1 cellular context compared by ENCODE assay signal in the genomic region with DNA sequence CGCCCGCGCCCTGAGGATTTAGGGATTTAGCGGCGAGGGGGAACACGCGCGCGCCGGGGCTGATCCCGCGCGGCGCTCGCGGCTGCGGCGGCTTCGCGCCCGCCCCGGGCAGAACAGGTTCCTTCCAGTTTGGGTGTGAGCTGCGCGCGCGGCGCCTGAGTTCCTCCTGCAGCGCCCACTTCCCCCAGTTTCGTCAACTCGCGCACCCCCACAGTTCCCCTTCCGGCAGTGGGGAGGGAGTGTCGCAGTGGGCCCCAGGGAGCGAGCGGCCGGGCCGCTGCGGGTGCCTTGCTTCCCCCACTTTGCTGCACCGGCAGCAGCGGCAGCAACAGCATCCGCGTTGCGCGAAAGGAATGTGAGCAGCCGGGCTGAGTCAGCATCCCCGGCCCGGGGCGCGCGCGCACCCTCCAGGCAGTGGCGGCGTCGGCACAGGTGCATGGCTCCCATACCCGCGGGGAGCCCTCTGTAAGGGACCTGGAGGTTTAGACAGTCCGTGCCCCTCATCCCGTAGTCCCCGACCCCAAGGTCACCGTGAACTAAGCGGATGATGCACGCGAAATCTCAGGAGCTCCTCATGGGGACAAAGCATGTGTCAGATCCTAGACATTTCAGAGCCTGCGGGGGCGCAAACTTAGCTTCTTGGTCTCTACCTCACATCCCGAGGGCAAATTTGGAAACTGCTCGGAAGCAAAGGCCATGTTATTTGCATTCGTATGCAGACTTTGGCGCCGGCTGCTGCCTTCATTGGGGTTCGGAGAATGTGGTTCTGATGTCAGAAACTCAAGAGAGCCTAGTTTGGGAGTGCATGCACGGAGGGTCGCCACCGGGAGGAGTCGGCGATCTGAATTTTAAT.
TF ChIP-seq lines count a peak whose summit lies in the region.

No MANE protein-coding gene starts in this region.

TF ChIP-seq in HepG2, 621 proteins besides CTCF, POLR2A, EP300 and RAD21 (continued from another document and continues in another):
- TF ChIP-seq ZBED4 (CRISPR knock-in tag; IDR thresholded peaks at IDR 0.05; ENCODE audit: borderline replicate concordance) (no peak), HDAC1 (CRISPR knock-in tag; IDR thresholded peaks at IDR 0.05) (peak; percentile 78; the same call in 1 of the 2 replicates), NFATC3 (CRISPR knock-in tag; IDR thresholded peaks at IDR 0.05) (no peak; the same call in 1 of the 2 replicates), ZNF598 (CRISPR knock-in tag; IDR thresholded peaks at IDR 0.05; ENCODE audit: borderline replicate concordance) (peak; percentile 62; the same call in 1 of the 2 replicates), ZFP36L2 (CRISPR knock-in tag; IDR thresholded peaks at IDR 0.05) (0 out of 2 replicates have a peak, but pooled peaks have one; percentile 25), ETV5 (CRISPR knock-in tag; IDR thresholded peaks at IDR 0.05; ENCODE audit: borderline replicate concordance) (peak; percentile 67), ZMYM4 (CRISPR knock-in tag; IDR thresholded peaks at IDR 0.05) (no peak), ELF1 (CRISPR knock-in tag; IDR thresholded peaks at IDR 0.05) (peak; percentile 57; the same call in 1 of the 2 replicates), ZNF768 (CRISPR knock-in tag; IDR thresholded peaks at IDR 0.05) (peak; percentile 70; the same call in 1 of the 2 replicates), ZNF879 (CRISPR knock-in tag; IDR thresholded peaks at IDR 0.05) (peak; percentile 82; the same call in 1 of the 2 replicates), IRF2 (CRISPR knock-in tag; IDR thresholded peaks at IDR 0.05) (peak; percentile 59), SAFB2 (CRISPR knock-in tag; IDR thresholded peaks at IDR 0.05; ENCODE audit: borderline replicate concordance, low read depth) (peak; percentile 33; the same call in 1 of the 2 replicates), ZNF230 (CRISPR knock-in tag; IDR thresholded peaks at IDR 0.05) (peak; percentile 38; the same call in 1 of the 2 replicates), CHCHD3 (CRISPR knock-in tag; IDR thresholded peaks at IDR 0.05) (no peak), RFXANK (CRISPR knock-in tag; IDR thresholded peaks at IDR 0.05) (no peak), ZNF878 (CRISPR knock-in tag; IDR thresholded peaks at IDR 0.05) (no peak; the same call in 1 of the 2 replicates), ZSCAN9 (CRISPR knock-in tag; IDR thresholded peaks at IDR 0.05; ENCODE audit: borderline replicate concordance) (peak; percentile 59; the same call in 1 of the 2 replicates), NRL (CRISPR knock-in tag; IDR thresholded peaks at IDR 0.05; ENCODE audit: borderline replicate concordance) (peak; percentile 85; the same call in 1 of the 2 replicates), MYC (CRISPR knock-in tag; IDR thresholded peaks at IDR 0.05; ENCODE audit: borderline replicate concordance) (peak; percentile 69; the same call in 1 of the 2 replicates), JUNB (CRISPR knock-in tag; IDR thresholded peaks at IDR 0.05; ENCODE audit: borderline replicate concordance) (no peak)
- TF ChIP-seq, protein P1, sequence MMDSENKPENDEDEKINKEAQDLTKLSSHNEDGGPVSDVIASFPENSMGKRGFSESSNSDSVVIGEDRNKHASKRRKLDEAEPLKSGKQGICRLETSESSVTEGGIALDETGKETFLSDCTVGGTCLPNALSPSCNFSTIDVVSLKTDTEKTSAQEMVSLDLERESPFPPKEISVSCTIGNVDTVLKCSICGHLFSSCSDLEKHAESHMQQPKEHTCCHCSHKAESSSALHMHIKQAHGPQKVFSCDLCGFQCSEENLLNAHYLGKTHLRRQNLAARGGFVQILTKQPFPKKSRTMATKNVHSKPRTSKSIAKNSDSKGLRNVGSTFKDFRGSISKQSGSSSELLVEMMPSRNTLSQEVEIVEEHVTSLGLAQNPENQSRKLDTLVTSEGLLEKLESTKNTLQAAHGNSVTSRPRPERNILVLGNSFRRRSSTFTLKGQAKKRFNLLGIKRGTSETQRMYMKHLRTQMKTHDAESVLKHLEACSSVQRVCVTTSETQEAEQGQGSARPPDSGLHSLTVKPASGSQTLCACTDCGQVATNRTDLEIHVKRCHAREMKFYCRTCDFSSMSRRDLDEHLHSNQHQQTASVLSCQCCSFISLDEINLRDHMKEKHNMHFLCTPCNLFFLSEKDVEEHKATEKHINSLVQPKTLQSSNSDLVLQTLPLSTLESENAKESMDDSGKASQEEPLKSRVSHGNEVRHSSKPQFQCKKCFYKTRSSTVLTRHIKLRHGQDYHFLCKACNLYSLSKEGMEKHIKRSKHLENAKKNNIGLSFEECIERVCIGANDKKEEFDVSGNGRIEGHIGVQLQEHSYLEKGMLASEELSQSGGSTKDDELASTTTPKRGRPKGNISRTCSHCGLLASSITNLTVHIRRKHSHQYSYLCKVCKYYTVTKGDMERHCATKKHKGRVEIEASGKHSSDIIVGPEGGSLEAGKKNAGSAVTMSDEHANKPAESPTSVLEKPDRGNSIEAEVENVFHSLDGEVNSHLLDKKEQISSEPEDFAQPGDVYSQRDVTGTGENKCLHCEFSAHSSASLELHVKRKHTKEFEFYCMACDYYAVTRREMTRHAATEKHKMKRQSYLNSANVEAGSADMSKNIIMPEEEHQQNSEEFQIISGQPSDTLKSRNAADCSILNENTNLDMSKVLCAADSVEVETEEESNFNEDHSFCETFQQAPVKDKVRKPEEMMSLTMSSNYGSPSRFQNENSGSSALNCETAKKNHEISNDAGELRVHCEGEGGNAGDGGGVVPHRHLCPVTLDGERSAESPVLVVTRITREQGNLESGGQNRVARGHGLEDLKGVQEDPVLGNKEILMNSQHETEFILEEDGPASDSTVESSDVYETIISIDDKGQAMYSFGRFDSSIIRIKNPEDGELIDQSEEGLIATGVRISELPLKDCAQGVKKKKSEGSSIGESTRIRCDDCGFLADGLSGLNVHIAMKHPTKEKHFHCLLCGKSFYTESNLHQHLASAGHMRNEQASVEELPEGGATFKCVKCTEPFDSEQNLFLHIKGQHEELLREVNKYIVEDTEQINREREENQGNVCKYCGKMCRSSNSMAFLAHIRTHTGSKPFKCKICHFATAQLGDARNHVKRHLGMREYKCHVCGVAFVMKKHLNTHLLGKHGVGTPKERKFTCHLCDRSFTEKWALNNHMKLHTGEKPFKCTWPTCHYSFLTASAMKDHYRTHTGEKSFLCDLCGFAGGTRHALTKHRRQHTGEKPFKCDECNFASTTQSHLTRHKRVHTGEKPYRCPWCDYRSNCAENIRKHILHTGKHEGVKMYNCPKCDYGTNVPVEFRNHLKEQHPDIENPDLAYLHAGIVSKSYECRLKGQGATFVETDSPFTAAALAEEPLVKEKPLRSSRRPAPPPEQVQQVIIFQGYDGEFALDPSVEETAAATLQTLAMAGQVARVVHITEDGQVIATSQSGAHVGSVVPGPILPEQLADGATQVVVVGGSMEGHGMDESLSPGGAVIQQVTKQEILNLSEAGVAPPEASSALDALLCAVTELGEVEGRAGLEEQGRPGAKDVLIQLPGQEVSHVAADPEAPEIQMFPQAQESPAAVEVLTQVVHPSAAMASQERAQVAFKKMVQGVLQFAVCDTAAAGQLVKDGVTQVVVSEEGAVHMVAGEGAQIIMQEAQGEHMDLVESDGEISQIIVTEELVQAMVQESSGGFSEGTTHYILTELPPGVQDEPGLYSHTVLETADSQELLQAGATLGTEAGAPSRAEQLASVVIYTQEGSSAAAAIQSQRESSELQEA (CRISPR knock-in tag; IDR thresholded peaks at IDR 0.05; ENCODE audit: not compliant biosample characterization): no peak
- TF ChIP-seq, protein P2, sequence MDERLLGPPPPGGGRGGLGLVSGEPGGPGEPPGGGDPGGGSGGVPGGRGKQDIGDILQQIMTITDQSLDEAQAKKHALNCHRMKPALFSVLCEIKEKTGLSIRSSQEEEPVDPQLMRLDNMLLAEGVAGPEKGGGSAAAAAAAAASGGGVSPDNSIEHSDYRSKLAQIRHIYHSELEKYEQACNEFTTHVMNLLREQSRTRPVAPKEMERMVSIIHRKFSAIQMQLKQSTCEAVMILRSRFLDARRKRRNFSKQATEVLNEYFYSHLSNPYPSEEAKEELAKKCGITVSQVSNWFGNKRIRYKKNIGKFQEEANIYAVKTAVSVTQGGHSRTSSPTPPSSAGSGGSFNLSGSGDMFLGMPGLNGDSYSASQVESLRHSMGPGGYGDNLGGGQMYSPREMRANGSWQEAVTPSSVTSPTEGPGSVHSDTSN (CRISPR knock-in tag; IDR thresholded peaks at IDR 0.05): no peak
- TF ChIP-seq, protein P3, sequence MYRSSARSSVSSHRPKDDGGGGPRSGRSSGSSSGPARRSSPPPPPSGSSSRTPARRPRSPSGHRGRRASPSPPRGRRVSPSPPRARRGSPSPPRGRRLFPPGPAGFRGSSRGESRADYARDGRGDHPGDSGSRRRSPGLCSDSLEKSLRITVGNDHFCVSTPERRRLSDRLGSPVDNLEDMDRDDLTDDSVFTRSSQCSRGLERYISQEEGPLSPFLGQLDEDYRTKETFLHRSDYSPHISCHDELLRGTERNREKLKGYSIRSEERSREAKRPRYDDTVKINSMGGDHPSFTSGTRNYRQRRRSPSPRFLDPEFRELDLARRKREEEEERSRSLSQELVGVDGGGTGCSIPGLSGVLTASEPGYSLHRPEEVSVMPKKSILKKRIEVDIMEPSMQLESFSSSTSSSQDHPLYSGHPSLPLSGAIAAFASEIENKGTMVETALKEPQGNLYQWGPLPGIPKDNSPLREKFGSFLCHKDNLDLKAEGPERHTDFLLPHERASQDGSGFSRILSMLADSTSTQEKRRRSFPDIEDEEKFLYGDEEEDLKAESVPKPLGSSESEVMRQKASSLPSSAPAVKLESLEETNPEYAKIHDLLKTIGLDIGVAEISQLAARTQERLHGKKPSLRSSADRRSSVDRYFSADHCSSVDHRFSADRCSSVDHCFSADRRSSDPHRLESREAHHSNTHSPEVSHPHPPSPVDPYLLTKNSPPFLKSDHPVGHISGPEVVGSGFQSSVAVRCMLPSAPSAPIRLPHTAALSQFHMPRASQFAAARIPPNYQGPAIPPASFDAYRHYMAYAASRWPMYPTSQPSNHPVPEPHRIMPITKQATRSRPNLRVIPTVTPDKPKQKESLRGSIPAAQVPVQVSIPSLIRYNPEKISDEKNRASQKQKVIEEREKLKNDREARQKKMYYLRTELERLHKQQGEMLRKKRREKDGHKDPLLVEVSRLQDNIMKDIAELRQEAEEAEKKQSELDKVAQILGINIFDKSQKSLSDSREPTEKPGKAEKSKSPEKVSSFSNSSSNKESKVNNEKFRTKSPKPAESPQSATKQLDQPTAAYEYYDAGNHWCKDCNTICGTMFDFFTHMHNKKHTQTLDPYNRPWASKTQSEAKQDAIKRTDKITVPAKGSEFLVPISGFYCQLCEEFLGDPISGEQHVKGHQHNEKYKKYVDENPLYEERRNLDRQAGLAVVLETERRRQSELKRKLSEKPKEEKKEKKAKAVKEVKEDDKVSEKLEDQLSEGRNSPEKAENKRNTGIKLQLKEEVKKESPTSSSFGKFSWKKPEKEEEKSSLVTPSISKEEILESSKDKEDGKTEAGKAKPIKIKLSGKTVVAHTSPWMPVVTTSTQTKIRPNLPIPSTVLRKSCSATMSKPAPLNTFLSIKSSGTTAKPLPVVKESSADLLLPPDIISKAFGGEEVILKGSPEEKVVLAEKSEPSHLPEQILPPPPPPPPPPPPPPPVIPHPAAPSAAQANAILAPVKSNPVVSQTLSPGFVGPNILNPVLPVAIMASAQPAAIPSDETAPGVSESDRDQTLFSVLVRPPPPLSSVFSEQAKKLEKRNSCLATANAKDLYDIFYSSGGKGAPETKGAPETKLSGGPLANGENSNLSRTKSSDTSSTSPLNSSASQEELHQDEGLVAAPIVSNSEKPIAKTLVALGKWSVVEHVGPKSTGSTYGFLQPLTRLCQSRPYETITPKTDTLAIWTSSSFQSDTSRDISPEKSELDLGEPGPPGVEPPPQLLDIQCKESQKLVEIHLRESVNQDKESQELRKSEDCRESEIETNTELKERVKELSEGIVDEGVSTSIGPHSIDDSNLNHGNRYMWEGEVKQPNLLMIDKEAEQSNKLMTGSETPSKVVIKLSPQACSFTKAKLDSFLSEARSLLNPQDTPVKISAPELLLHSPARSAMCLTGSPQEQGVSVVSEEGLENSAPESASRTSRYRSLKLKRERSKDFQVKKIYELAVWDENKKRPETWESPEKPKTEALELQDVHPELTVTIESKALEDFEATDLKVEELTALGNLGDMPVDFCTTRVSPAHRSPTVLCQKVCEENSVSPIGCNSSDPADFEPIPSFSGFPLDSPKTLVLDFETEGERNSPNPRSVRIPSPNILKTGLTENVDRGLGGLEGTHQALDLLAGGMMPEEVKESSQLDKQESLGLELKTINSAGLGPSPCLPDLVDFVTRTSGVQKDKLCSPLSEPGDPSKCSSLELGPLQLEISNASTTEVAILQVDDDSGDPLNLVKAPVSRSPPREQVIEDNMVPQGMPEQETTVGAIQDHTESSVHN (CRISPR knock-in tag; IDR thresholded peaks at IDR 0.05): 0 out of 2 replicates have a peak, but pooled peaks have one; percentile 16
- TF ChIP-seq, protein P4, sequence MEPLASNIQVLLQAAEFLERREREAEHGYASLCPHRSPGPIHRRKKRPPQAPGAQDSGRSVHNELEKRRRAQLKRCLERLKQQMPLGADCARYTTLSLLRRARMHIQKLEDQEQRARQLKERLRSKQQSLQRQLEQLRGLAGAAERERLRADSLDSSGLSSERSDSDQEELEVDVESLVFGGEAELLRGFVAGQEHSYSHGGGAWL (CRISPR knock-in tag; IDR thresholded peaks at IDR 0.05): peak; percentile 92
- TF ChIP-seq, protein P5, sequence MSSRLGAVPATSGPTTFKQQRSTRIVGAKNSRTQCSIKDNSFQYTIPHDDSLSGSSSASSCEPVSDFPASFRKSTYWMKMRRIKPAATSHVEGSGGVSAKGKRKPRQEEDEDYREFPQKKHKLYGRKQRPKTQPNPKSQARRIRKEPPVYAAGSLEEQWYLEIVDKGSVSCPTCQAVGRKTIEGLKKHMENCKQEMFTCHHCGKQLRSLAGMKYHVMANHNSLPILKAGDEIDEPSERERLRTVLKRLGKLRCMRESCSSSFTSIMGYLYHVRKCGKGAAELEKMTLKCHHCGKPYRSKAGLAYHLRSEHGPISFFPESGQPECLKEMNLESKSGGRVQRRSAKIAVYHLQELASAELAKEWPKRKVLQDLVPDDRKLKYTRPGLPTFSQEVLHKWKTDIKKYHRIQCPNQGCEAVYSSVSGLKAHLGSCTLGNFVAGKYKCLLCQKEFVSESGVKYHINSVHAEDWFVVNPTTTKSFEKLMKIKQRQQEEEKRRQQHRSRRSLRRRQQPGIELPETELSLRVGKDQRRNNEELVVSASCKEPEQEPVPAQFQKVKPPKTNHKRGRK (CRISPR knock-in tag; IDR thresholded peaks at IDR 0.05): peak; percentile 2; the same call in 1 of the 2 replicates
